ENCODE assay signal across 15 cellular contexts in genomic region chrX:131764224-131764623, GRCh38.
DNase-seq lines count a peak whose midpoint lies in the region; ATAC-seq, FAIRE-seq and TF ChIP-seq lines count a peak whose summit lies in the region.
"Had no signal": no experiment of that assay in that cellular context is flagged by ENCODE, and none has a peak within 500 bp of the region (broad histone marks: within the 10 kb centered on the region; RNA-seq: fewer than 3 reads in every experiment).

No MANE protein-coding gene starts in this region.

- peak overlapping the region in 3 of 6 donors; percentile 82 to 95 (median 85) for H3K27ac Mint-ChIP-seq in immature natural killer cell
- H3K27ac Mint-ChIP-seq: activated naive CD4-positive, alpha-beta T cell treated with anti-CD3 and anti-CD28 coated beads, Interleukin-2, amount 50 U/mL, for 72 hours had no signal

- POLR2A ChIA-PET in HepG2 (lab: Yijun Ruan, JAX) = no interaction called here

- TF ChIP-seq RAD21 in liver (IDR thresholded peaks at IDR 0.05) (no peak), HepG2 (CRISPR knock-in tag; IDR thresholded peaks at IDR 0.05) (no peak)

- H3K4me3 Mint-ChIP-seq in immature natural killer cell = peak overlapping the region in 4 of 5 donors; percentile 84 to 88 (median 87)

- CTCF ChIA-PET in HepG2 (lab: Yijun Ruan, JAX; ENCODE audit: low intra/inter-chr PET ratio, low total read pairs) = no interaction called here

- intact Hi-C loops in HepG2 (cut with micrococcal nuclease; ENCODE audit: unreplicated experiment) = no loop called here
- intact Hi-C loops in vagina (cut with DNase I) = no loop called here
- intact Hi-C loops in left cardiac atrium (cut with DNase I) = no loop called here

- no peak overlapping the region for H2AFZ ChIP-seq in HepG2 (ENCODE audit: low read length)

- in situ Hi-C loops in HepG2 (cut with HindIII; ENCODE audit: extremely low pct_ligation_motif_present, low pct_unique_long_range_greater_than_20kb) = no loop called here

- no peaks in the 10 kb centered on the region for H4K20me1 ChIP-seq in HepG2 (ENCODE audit: insufficient read depth, low read length)

- TF ChIP-seq EP300 in HepG2 (IDR thresholded peaks at IDR 0.05; ENCODE audit: low read depth in 2 of 2, low read length in 2 of 2) (no peak), HepG2 (CRISPR knock-in tag; IDR thresholded peaks at IDR 0.05; ENCODE audit: borderline replicate concordance) (no peak)

- H3K4me1 ChIP-seq in liver (ENCODE audit: control insufficient read depth in 4 of 4, insufficient read depth in 4 of 4, low read length in 3 of 4) = peaks cover 0 to 32% (median 23%) of the 10 kb centered on the region in 4 donors
- H3K4me1 ChIP-seq in HepG2 (ENCODE audit: insufficient read depth, low read length) = no peaks in the 10 kb centered on the region
- peaks cover 14% of the 10 kb centered on the region for H3K4me1 ChIP-seq in adipocyte (ENCODE audit: control insufficient read depth, insufficient read depth, low read length)
- H3K4me1 ChIP-seq in vagina = no peaks in the 10 kb centered on the region
- H3K4me1 ChIP-seq in small intestine (ENCODE audit: control insufficient read depth in 2 of 2, insufficient read depth in 1 of 2, low read depth in 1 of 2, low read length in 1 of 2) = no peaks in the 10 kb centered on the region

- H3K9ac ChIP-seq in liver (ENCODE audit: low read depth in 1 of 2, low read length in 2 of 2) (no peak overlapping the region), HepG2 (ENCODE audit: insufficient read depth, low read depth, low read length) (no peak overlapping the region), adipocyte (ENCODE audit: low read length) (peak overlapping the region; percentile 58)

- no peak overlapping the region for H3K27ac ChIP-seq in liver (ENCODE audit: low read depth in 1 of 2, low read length in 2 of 2)
- no peak overlapping the region for H3K27ac ChIP-seq in HepG2 (ENCODE audit: extremely low read length, insufficient read depth, low read length)
- peak overlapping the region; percentile 36 for H3K27ac ChIP-seq in vagina
- H3K27ac ChIP-seq in small intestine (ENCODE audit: low read depth in 1 of 2, low read length in 1 of 2) = no peak overlapping the region

- ATAC-seq in HepG2 = no peak
- ATAC-seq in GM18511 (IDR thresholded peaks at IDR 0.05; ENCODE audit: unreplicated experiment) = no peak
- ATAC-seq in left cardiac atrium = no peak
- ATAC-seq: activated naive CD4-positive, alpha-beta T cell treated with anti-CD3 and anti-CD28 coated beads, Interleukin-2, amount 50 U/mL, for 72 hours had no signal

- no peaks in the 10 kb centered on the region for H3K79me2 ChIP-seq in HepG2 (ENCODE audit: insufficient read depth, low read length)

- FAIRE-seq in HepG2 (lab: Jason Lieb, UNC) = no peak
- no peak for FAIRE-seq in small intestine (lab: Jason Lieb, UNC)
- FAIRE-seq: D721Med, HTR-8/SVneo had no signal

- 92% methylated on average over 5 of the region's 5 CpGs for WGBS in liver
- WGBS in HepG2 (ENCODE audit: low lambda C conversion rate) = 100% methylated on average over 2 of the region's 5 CpGs
- 46 to 94% (median 75%) methylated on average over 5 of the region's 5 CpGs for WGBS in small intestine, 3 donors

- DNase-seq in HepG2 (ENCODE audit: low spot score) (no peak), adipocyte (ENCODE audit: low read depth) (no peak), immature natural killer cell (no peak), vagina (ENCODE audit: extremely low spot score in 2 of 2) (no peak), small intestine (no peak), left cardiac atrium (no peak)
- DNase-seq: activated CD4-positive, alpha-beta T cell treated with anti-CD3 and anti-CD28 coated beads for 48 hours; activated T-cell treated with anti-CD3 and anti-CD28 coated beads for 4 hours; NCI-H2107; NCI-H774 had no signal

- H3K4me3 ChIP-seq in liver (ENCODE audit: low read depth in 1 of 3, low read length in 3 of 3) = peak overlapping the region in 2 of 3 donors; percentile 51 to 58
- no peak overlapping the region for H3K4me3 ChIP-seq in HepG2 (replicated peaks in 1 of 3; ENCODE audit: insufficient read depth in 1 of 3, low read depth in 2 of 3, low read length in 3 of 3)
- H3K4me3 ChIP-seq in adipocyte (ENCODE audit: low read length) = peak overlapping the region; percentile 71
- peak overlapping the region; percentile 14 to 36 for H3K4me3 ChIP-seq in vagina
- H3K4me3 ChIP-seq in small intestine (ENCODE audit: low read depth in 1 of 2, low read length in 2 of 2) = peak overlapping the region in 1 of 2 donors; percentile 27

- no peak for TF ChIP-seq CTCF in liver (IDR thresholded peaks at IDR 0.05; ENCODE audit: low read depth, low read length, missing input control)
- no peak for TF ChIP-seq CTCF in HepG2 (CRISPR knock-in tag; IDR thresholded peaks at IDR 0.05)
- no peak for TF ChIP-seq CTCF in vagina (IDR thresholded peaks at IDR 0.05)

- H3K9me3 ChIP-seq in liver (ENCODE audit: control insufficient read depth in 4 of 4, low read length in 3 of 4) = no peaks in the 10 kb centered on the region
- no peaks in the 10 kb centered on the region for H3K9me3 ChIP-seq in HepG2 (ENCODE audit: low read length)
- H3K9me3 ChIP-seq in adipocyte (ENCODE audit: control insufficient read depth, low read length) = no peaks in the 10 kb centered on the region
- H3K9me3 ChIP-seq in vagina = no peaks in the 10 kb centered on the region
- H3K9me3 ChIP-seq in small intestine (ENCODE audit: control insufficient read depth, low read depth) = no peaks in the 10 kb centered on the region

- BruUV-seq in HepG2 (replicated peaks; lab: Mats Ljungman, UMichigan) = no TSS peak

- no peaks in the 10 kb centered on the region for H3K27me3 ChIP-seq in liver (ENCODE audit: control insufficient read depth in 4 of 4, insufficient read depth in 4 of 4, low read length in 3 of 4)
- no peaks in the 10 kb centered on the region for H3K27me3 ChIP-seq in HepG2 (ENCODE audit: control insufficient read depth in 1 of 2, insufficient read depth in 2 of 2, low read length in 2 of 2)
- no peaks in the 10 kb centered on the region for H3K27me3 ChIP-seq in adipocyte (replicated peaks; ENCODE audit: control insufficient read depth, insufficient read depth, low read length)
- H3K27me3 ChIP-seq in vagina = no peaks in the 10 kb centered on the region
- H3K27me3 ChIP-seq in small intestine (ENCODE audit: control insufficient read depth in 2 of 2, insufficient read depth in 2 of 2, low read length in 2 of 2) = no peaks in the 10 kb centered on the region

- no peak for TF ChIP-seq POLR2A in HepG2 (IDR thresholded peaks at IDR 0.05; ENCODE audit: insufficient read depth in 1 of 2, low read depth in 2 of 2, low read length in 2 of 2)
- no peak for TF ChIP-seq POLR2A in vagina (IDR thresholded peaks at IDR 0.05)

- H3K36me3 ChIP-seq in liver (ENCODE audit: control insufficient read depth in 4 of 4, insufficient read depth in 3 of 4, low read depth in 1 of 4, low read length in 3 of 4) (no peaks in the 10 kb centered on the region), HepG2 (replicated peaks in 1 of 2; ENCODE audit: control insufficient read depth in 1 of 2, insufficient read depth in 2 of 2, low read length in 2 of 2) (peaks cover 1 to 8% of the 10 kb centered on the region in 2 experiments; a peak in 2 of 5 replicates), adipocyte (ENCODE audit: control insufficient read depth, insufficient read depth, low read length, severe bottlenecking) (no peaks in the 10 kb centered on the region), vagina (no peaks in the 10 kb centered on the region), small intestine (ENCODE audit: control insufficient read depth in 2 of 2, insufficient read depth in 2 of 2, low read length in 2 of 2) (no peaks in the 10 kb centered on the region)

- H3K9me3 Mint-ChIP-seq in immature natural killer cell = peaks cover 0 to 3% (median 0%) of the 10 kb centered on the region in 6 donors
- H3K9me3 Mint-ChIP-seq: activated naive CD4-positive, alpha-beta T cell treated with anti-CD3 and anti-CD28 coated beads, Interleukin-2, amount 50 U/mL, for 72 hours had no signal

- H3K4me2 ChIP-seq in HepG2 (ENCODE audit: low read depth, low read length) = no peak overlapping the region

- H3K27me3 Mint-ChIP-seq in immature natural killer cell (ENCODE audit: low read depth in 3 of 3) = peaks cover 0 to 11% (median 2%) of the 10 kb centered on the region in 3 donors

- H3K36me3 Mint-ChIP-seq in immature natural killer cell = peaks cover 0 to 4% (median 0%) of the 10 kb centered on the region in 3 donors

- peaks cover 21 to 36% of the 10 kb centered on the region in 2 donors for H3K4me1 Mint-ChIP-seq in immature natural killer cell

TF ChIP-seq in liver, 16 proteins besides CTCF, POLR2A, EP300 and RAD21 (continues in another document):
- no peak for TF ChIP-seq ATF3 (IDR thresholded peaks at IDR 0.05)
- TF ChIP-seq FOXA2 (IDR thresholded peaks at IDR 0.05) = no peak
- no peak for TF ChIP-seq MAX (IDR thresholded peaks at IDR 0.05)
- no peak for TF ChIP-seq TAF1 (conservative IDR thresholded peaks at IDR 0.05)
- no peak for TF ChIP-seq FOXA1 (IDR thresholded peaks at IDR 0.05)

TF ChIP-seq in HepG2, 621 proteins besides CTCF, POLR2A, EP300 and RAD21 (continues in another document):
- TF ChIP-seq TEF (CRISPR knock-in tag; IDR thresholded peaks at IDR 0.05) (no peak), ZXDC (CRISPR knock-in tag; IDR thresholded peaks at IDR 0.05) (no peak)

Comparison
In these comparisons a context has a peak if more than half of its experiments do, and no peak if none do; other contexts are left out.
1. H3K4me3 ChIP-seq: peak in liver (2 of 3), adipocyte (single experiment) and vagina (2 of 2); none in HepG2 (0 of 3).